In genomic region chr1:112285808-112286207, GRCh38 we compare ENCODE assay signal across 27 cellular contexts.
"Had no signal": no experiment of that assay in that cellular context is flagged by ENCODE, and none has a peak within 500 bp of the region (broad histone marks: within the 10 kb centered on the region; RNA-seq: fewer than 3 reads in every experiment).

No MANE protein-coding gene starts in this region.

- ATAC-seq: heart right ventricle; left colon; left ventricle myocardium superior; lower lobe of right lung; stimulated activated memory B cell treated with anti-CD40 and anti-IgM and Interleukin-4, amounts not matched to agents 10 μg/mL and 1 μg/mL and 100 μg/mL, for 72 hours; stimulated activated naive CD8-positive, alpha-beta T cell treated with anti-CD3 and anti-CD28 coated beads, Interleukin-15, Interleukin-2, amounts not matched to agents 100 U/mL and 50 U/mL, for 24 hours had no signal

- H3K9me3 Mint-ChIP-seq: natural killer cell, type B pancreatic cell had no signal

- H3K4me3 ChIP-seq: esophagus squamous epithelium, heart right ventricle, lower lobe of right lung, sigmoid colon, skin epidermis, spleen, testis, tibial artery had no signal

- H3K36me3 ChIP-seq: esophagus squamous epithelium, heart right ventricle, lower lobe of right lung, sigmoid colon, spleen, tibial artery had no signal

- H3K27me3 ChIP-seq: sigmoid colon, testis, tibial artery had no signal

- H3K27ac ChIP-seq: esophagus squamous epithelium, heart right ventricle, lower lobe of right lung, parathyroid adenoma, sigmoid colon, skin epidermis, spleen, testis, tibial artery had no signal

- H3K4me1 Mint-ChIP-seq: immature natural killer cell; natural killer cell; stimulated activated memory B cell treated with anti-CD40 and anti-IgM and Interleukin-4, amounts not matched to agents 10 μg/mL and 1 μg/mL and 100 μg/mL, for 72 hours had no signal

- H3K4me3 Mint-ChIP-seq: immature natural killer cell; natural killer cell; stimulated activated memory B cell treated with anti-CD40 and anti-IgM and Interleukin-4, amounts not matched to agents 10 μg/mL and 1 μg/mL and 100 μg/mL, for 72 hours; type B pancreatic cell had no signal

- H3K9ac ChIP-seq: parathyroid adenoma had no signal

- DNase-seq: dermis blood vessel endothelial cell; effector memory CD4-positive, alpha-beta T cell; erythroblast; esophagus squamous epithelium; foreskin melanocyte; glutamatergic neuron; heart right ventricle; hippocampal formation; immature natural killer cell; islet precursor cell; kidney glomerular epithelial cell; left colon; left ventricle myocardium superior; lower lobe of right lung; natural killer cell; right cardiac atrium; sigmoid colon; spleen; stimulated activated CD4-positive, alpha-beta T cell treated with anti-CD3 and anti-CD28 coated beads, Interleukin-4, amount 100 ng/mL, for 4 hours; stimulated activated naive CD8-positive, alpha-beta T cell treated with anti-CD3 and anti-CD28 coated beads, Interleukin-15, Interleukin-2, amounts not matched to agents 100 U/mL and 50 U/mL, for 24 hours; testis; tibial artery had no signal

- H3K27ac Mint-ChIP-seq: immature natural killer cell; natural killer cell; progenitor cell of endocrine pancreas; stimulated activated memory B cell treated with anti-CD40 and anti-IgM and Interleukin-4, amounts not matched to agents 10 μg/mL and 1 μg/mL and 100 μg/mL, for 72 hours; type B pancreatic cell had no signal

- H3K36me3 Mint-ChIP-seq: immature natural killer cell; natural killer cell; stimulated activated memory B cell treated with anti-CD40 and anti-IgM and Interleukin-4, amounts not matched to agents 10 μg/mL and 1 μg/mL and 100 μg/mL, for 72 hours; type B pancreatic cell had no signal

- H3K9me3 ChIP-seq: esophagus squamous epithelium, lower lobe of right lung, sigmoid colon, spleen, testis, tibial artery had no signal

- H3K4me1 ChIP-seq: esophagus squamous epithelium, heart right ventricle, lower lobe of right lung, parathyroid adenoma, sigmoid colon, spleen, testis, tibial artery had no signal
